Comparison of ENCODE assay signal across 9 cellular contexts in the genomic region with DNA sequence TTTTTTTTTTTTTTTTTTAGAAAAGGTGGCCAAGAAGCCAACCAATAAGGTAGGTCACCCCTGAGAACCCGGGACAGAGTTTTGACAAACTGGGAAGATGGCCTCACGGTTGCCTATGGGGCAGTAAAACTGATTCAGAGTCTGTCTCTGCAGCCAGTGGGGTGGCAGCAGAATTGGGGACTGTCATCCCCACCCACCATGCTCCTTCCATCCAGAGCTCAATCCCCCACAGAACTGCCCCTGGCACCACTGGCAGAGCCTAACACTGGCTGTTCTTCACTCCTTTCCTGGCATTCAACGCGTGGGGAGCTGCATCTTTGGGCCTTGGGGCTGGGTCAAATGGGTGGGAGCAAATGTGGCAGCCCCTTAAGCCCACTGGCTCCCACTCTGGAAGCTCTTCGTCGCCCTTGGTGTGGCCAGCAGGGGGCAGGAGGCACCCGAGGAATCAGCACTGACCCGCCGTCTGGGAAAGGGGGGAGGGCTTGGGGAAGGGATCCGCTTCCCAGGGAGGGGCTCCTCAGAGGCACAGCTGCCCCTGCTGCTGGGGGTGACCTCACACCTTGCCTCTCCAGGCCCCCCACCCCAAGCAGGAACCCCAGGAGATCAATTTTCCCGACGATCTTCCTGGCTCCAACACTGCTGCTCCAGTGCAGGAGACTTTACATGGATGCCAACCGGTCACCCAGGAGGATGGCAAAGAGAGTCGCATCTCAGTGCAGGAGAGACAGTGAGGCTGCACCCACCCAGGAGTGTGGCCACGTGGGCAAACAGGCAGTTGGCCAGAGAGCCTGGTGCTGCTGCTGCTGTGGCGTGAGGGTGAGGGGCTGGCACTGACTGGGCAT. TPM values are rescaled to one million over a fixed set of nuclear protein-coding genes. Genes with fewer than 3 reads are reported as not detected.
A peak's percentile ranks its signal among the peaks of the same experiment; 100 is the strongest.
DNase-seq lines count a peak whose midpoint lies in the region; ATAC-seq and TF ChIP-seq lines count a peak whose summit lies in the region.
"Had no signal": no experiment of that assay in that cellular context is flagged by ENCODE, and none has a peak within 500 bp of the region (broad histone marks: within the 10 kb centered on the region; RNA-seq: fewer than 3 reads in every experiment).

No MANE protein-coding gene starts in this region.

- peaks cover 9% of the 10 kb centered on the region for H3K27me3 ChIP-seq in effector memory CD4-positive, alpha-beta T cell (replicated peaks; ENCODE audit: control insufficient read depth, insufficient read depth, low read length, poor library complexity, severe bottlenecking)
- no peaks in the 10 kb centered on the region for H3K27me3 ChIP-seq in naive thymus-derived CD4-positive, alpha-beta T cell (ENCODE audit: control insufficient read depth in 2 of 2, insufficient read depth in 2 of 2, low read length in 2 of 2)
- H3K27me3 ChIP-seq: BLaER1 treated with 17β-estradiol and CSF1 and Interleukin-3, amounts not matched to agents 10 nM and 100 nM had no signal

- no peak for TF ChIP-seq POLR2A in erythroblast (IDR thresholded peaks at IDR 0.05; ENCODE audit: low read length)

- H3K4me3 ChIP-seq in effector memory CD4-positive, alpha-beta T cell (ENCODE audit: insufficient read depth, low read depth, low read length, poor library complexity, severe bottlenecking): no peak overlapping the region
- no peak overlapping the region for H3K4me3 ChIP-seq in naive thymus-derived CD4-positive, alpha-beta T cell (ENCODE audit: low read length)
- H3K4me3 ChIP-seq: BLaER1 treated with 17β-estradiol and CSF1 and Interleukin-3, amounts not matched to agents 10 nM and 100 nM had no signal

- H3K27ac Mint-ChIP-seq in activated CD4-positive, alpha-beta T cell treated with anti-CD3 and anti-CD28 coated beads, Interleukin-2, amount 10 ng/mL, durations not matched to agents 24 days and 14 days: no peak overlapping the region
- H3K27ac Mint-ChIP-seq in naive thymus-derived CD4-positive, alpha-beta T cell: no peak overlapping the region

- no peaks in the 10 kb centered on the region for H3K4me1 ChIP-seq in effector memory CD4-positive, alpha-beta T cell (ENCODE audit: control insufficient read depth, insufficient read depth, low read length, poor library complexity, severe bottlenecking)
- no peaks in the 10 kb centered on the region for H3K4me1 ChIP-seq in naive thymus-derived CD4-positive, alpha-beta T cell (ENCODE audit: control insufficient read depth in 2 of 2, insufficient read depth in 2 of 2, low read length in 2 of 2)

- DNase-seq in NCI-H1417 (lab: John Stamatoyannopoulos, UW) (peak; percentile 57 to 75 (median 70)), NCI-H1417 treated with DMSO at 0.1 percent for 48 hours (lab: John Stamatoyannopoulos, UW) (no peak), NCI-H345 (lab: John Stamatoyannopoulos, UW) (peak; percentile 64), erythroblast (lab: John Stamatoyannopoulos, UW) (peak; percentile 8 to 18), posterior vena cava (ENCODE audit: low spot score) (peak; percentile 79)
- no peak for DNase-seq in effector memory CD4-positive, alpha-beta T cell
- no peak for DNase-seq in activated CD4-positive, alpha-beta T cell treated with anti-CD3 and anti-CD28 coated beads, Interleukin-2, amount 10 ng/mL, durations not matched to agents 24 days and 14 days
- DNase-seq in naive thymus-derived CD4-positive, alpha-beta T cell: no peak

- no peak overlapping the region for H3K27ac ChIP-seq in effector memory CD4-positive, alpha-beta T cell (ENCODE audit: insufficient read depth, low read length, poor library complexity, severe bottlenecking)
- no peak overlapping the region for H3K27ac ChIP-seq in naive thymus-derived CD4-positive, alpha-beta T cell (ENCODE audit: low read depth, low read length)
- H3K27ac ChIP-seq: BLaER1 treated with 17β-estradiol and CSF1 and Interleukin-3, amounts not matched to agents 10 nM and 100 nM had no signal

- no peak for ATAC-seq in naive thymus-derived CD4-positive, alpha-beta T cell

- no peak overlapping the region for H3K4me3 Mint-ChIP-seq in activated CD4-positive, alpha-beta T cell treated with anti-CD3 and anti-CD28 coated beads, Interleukin-2, amount 10 ng/mL, durations not matched to agents 24 days and 14 days
- H3K4me3 Mint-ChIP-seq in naive thymus-derived CD4-positive, alpha-beta T cell: no peak overlapping the region

- CTCF ChIA-PET in naive thymus-derived CD4-positive, alpha-beta T cell (lab: Charles Lee): no interaction called here

- intact Hi-C loops in posterior vena cava (cut with DNase I): no loop called here
- intact Hi-C loops in activated CD4-positive, alpha-beta T cell treated with anti-CD3 and anti-CD28 coated beads, Interleukin-2, amount 10 ng/mL, durations not matched to agents 24 days and 14 days (cut with micrococcal nuclease): no loop called here
- intact Hi-C loops in naive thymus-derived CD4-positive, alpha-beta T cell (cut with micrococcal nuclease): no loop called here

- H3K4me1 Mint-ChIP-seq in activated CD4-positive, alpha-beta T cell treated with anti-CD3 and anti-CD28 coated beads, Interleukin-2, amount 10 ng/mL, durations not matched to agents 24 days and 14 days: peaks cover 2% of the 10 kb centered on the region
- H3K4me1 Mint-ChIP-seq in naive thymus-derived CD4-positive, alpha-beta T cell: peaks cover 0 to 3% (median 0%) of the 10 kb centered on the region in 7 donors

- no peaks in the 10 kb centered on the region for H3K9me3 Mint-ChIP-seq in activated CD4-positive, alpha-beta T cell treated with anti-CD3 and anti-CD28 coated beads, Interleukin-2, amount 10 ng/mL, durations not matched to agents 24 days and 14 days
- no peaks in the 10 kb centered on the region for H3K9me3 Mint-ChIP-seq in naive thymus-derived CD4-positive, alpha-beta T cell

- POLR2A ChIA-PET in naive thymus-derived CD4-positive, alpha-beta T cell (lab: Charles Lee): no interaction called here

- no peaks in the 10 kb centered on the region for H3K36me3 ChIP-seq in effector memory CD4-positive, alpha-beta T cell (ENCODE audit: control insufficient read depth, insufficient read depth, low read length)
- no peaks in the 10 kb centered on the region for H3K36me3 ChIP-seq in naive thymus-derived CD4-positive, alpha-beta T cell (ENCODE audit: control insufficient read depth in 2 of 3, insufficient read depth in 3 of 3, low read length in 3 of 3)

- no peaks in the 10 kb centered on the region for H3K36me3 Mint-ChIP-seq in activated CD4-positive, alpha-beta T cell treated with anti-CD3 and anti-CD28 coated beads, Interleukin-2, amount 10 ng/mL, durations not matched to agents 24 days and 14 days (ENCODE audit: low read depth)
- peaks cover 0 to 17% (median 8%) of the 10 kb centered on the region in 5 donors for H3K36me3 Mint-ChIP-seq in naive thymus-derived CD4-positive, alpha-beta T cell

- peaks cover 19% of the 10 kb centered on the region for H3K27me3 Mint-ChIP-seq in activated CD4-positive, alpha-beta T cell treated with anti-CD3 and anti-CD28 coated beads, Interleukin-2, amount 10 ng/mL, durations not matched to agents 24 days and 14 days
- peaks cover 12 to 26% (median 16%) of the 10 kb centered on the region in 5 donors for H3K27me3 Mint-ChIP-seq in naive thymus-derived CD4-positive, alpha-beta T cell

- H3K9me3 ChIP-seq in effector memory CD4-positive, alpha-beta T cell (ENCODE audit: control insufficient read depth, low read length): no peaks in the 10 kb centered on the region
- no peaks in the 10 kb centered on the region for H3K9me3 ChIP-seq in naive thymus-derived CD4-positive, alpha-beta T cell (ENCODE audit: control insufficient read depth in 2 of 3, low read length in 3 of 3)
- H3K9me3 ChIP-seq: BLaER1 treated with 17β-estradiol and CSF1 and Interleukin-3, amounts not matched to agents 10 nM and 100 nM had no signal

RNA-seq across cellular contexts. Expression of a gene that starts 10.4 kb away (rescaled TPM):
- total RNA-seq in posterior vena cava: 10 to 100 TPM in 1 of 2 donors, 1 to 10 TPM in 1; 9.6 to 11.3 TPM
- total RNA-seq in activated CD4-positive, alpha-beta T cell treated with anti-CD3 and anti-CD28 coated beads, Interleukin-2, amount 10 ng/mL, durations not matched to agents 24 days and 14 days: 2.5 and 2.7 TPM in 2 replicates
- total RNA-seq in naive thymus-derived CD4-positive, alpha-beta T cell: 1 to 10 TPM; 1.7 to 10.0 (median 4.0) TPM
- 1 to 10 TPM; 4.0 to 5.2 TPM for polyA plus RNA-seq in naive thymus-derived CD4-positive, alpha-beta T cell

RNA-seq across cellular contexts. Expression of a gene that starts 38.8 kb away (rescaled TPM):
- 10 to 100 TPM; 18.7 to 20.4 TPM for total RNA-seq in posterior vena cava
- total RNA-seq in activated CD4-positive, alpha-beta T cell treated with anti-CD3 and anti-CD28 coated beads, Interleukin-2, amount 10 ng/mL, durations not matched to agents 24 days and 14 days: 27.6 and 30.3 TPM in 2 replicates
- total RNA-seq in naive thymus-derived CD4-positive, alpha-beta T cell: 10 to 100 TPM; 15.7 to 43.8 (median 39.4) TPM
- 10 to 100 TPM; 25.4 to 47.6 TPM for polyA plus RNA-seq in naive thymus-derived CD4-positive, alpha-beta T cell

Comparison
In these comparisons a context has a peak if more than half of its experiments do, and no peak if none do; other contexts are left out.
1. DNase-seq: peak in NCI-H1417 (3 of 3), NCI-H345 (single experiment), erythroblast (2 of 2) and posterior vena cava (single experiment); none in NCI-H1417 treated with DMSO at 0.1 percent for 48 hours (single experiment), effector memory CD4-positive, alpha-beta T cell (0 of 3), activated CD4-positive, alpha-beta T cell treated with anti-CD3 and anti-CD28 coated beads, Interleukin-2, amount 10 ng/mL, durations not matched to agents 24 days and 14 days (single experiment) and naive thymus-derived CD4-positive, alpha-beta T cell (0 of 9).